In the genomic region with DNA sequence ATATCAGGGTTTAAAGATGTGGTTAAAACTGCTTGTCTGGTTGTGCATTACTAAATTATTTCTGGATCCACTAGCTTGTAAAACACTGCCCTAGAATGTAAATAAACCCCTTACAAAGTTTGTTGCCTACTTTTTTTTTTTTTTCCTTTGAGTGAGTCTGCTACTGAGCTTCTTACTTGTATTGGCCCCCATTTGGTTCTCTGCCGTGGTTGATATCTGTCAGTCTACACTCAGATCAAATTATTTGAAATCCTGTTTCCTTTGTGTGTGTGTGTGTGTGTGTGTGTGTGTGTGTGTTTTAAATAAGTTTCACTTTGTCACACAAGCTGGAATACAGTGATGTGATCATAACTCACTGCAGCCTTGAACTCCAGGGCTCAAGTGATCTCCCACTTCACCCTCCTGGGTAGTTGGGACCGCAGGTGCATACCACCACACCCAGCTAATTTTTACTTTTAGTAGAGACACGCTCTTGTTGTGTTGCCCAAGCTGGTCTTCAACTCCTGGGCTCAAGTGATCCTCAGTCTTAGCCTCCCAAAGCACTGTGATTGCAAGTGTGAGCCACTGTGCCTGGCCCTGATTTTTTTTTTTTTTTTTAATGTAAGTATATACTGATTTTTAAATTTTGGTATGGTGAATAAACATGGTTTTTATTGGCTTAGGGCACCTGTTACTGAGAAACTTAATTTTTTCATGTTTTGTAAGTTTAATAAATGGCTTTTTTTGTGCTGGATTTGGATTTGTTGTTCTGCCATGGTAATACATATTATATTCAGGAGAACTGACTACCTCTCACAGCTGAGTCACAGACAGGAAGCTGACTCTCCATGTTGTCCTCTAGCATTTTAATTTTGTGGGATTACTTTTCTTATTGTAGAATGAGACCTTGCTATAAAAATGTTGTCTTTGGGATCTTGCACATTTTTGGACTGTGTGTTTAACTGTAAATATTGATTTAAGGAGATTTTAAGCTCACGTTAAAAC, we compare ENCODE assay signal across 1 cellular context.
A peak's percentile ranks its signal among the peaks of the same experiment; 100 is the strongest.
TF ChIP-seq lines count a peak whose summit lies in the region.

No MANE protein-coding gene starts in this region.

TF ChIP-seq in HepG2, 621 proteins besides CTCF, POLR2A, EP300 and RAD21 (continued from another document and continues in another):
- TF ChIP-seq NFAT5 (CRISPR knock-in tag; IDR thresholded peaks at IDR 0.05) = no peak
- no peak for TF ChIP-seq GABPB1 (CRISPR knock-in tag; IDR thresholded peaks at IDR 0.05)
- no peak for TF ChIP-seq THAP7 (CRISPR knock-in tag; IDR thresholded peaks at IDR 0.05)
- TF ChIP-seq ZNF746 (CRISPR knock-in tag; IDR thresholded peaks at IDR 0.05) = no peak
- 0 out of 2 replicates have a peak, but pooled peaks have one; percentile 3 for TF ChIP-seq SAP130 (CRISPR knock-in tag; IDR thresholded peaks at IDR 0.05; ENCODE audit: low read depth)
- peak; percentile 29 for TF ChIP-seq TEAD3 (CRISPR knock-in tag; optimal IDR thresholded peaks at IDR 0.05; ENCODE audit: borderline replicate concordance)
- TF ChIP-seq ZNF292 (CRISPR knock-in tag; IDR thresholded peaks at IDR 0.05; ENCODE audit: borderline replicate concordance, low read depth) = peak; percentile 41; the same call in 1 of the 2 replicates
- no peak for TF ChIP-seq SP4 (CRISPR knock-in tag; IDR thresholded peaks at IDR 0.05)
- no peak for TF ChIP-seq TRIM24 (CRISPR knock-in tag; IDR thresholded peaks at IDR 0.05)
- no peak for TF ChIP-seq ZNF335 (CRISPR knock-in tag; IDR thresholded peaks at IDR 0.05)
- no peak for TF ChIP-seq IRF9 (CRISPR knock-in tag; IDR thresholded peaks at IDR 0.05; ENCODE audit: borderline replicate concordance)
- no peak for TF ChIP-seq NKX3-1 (CRISPR knock-in tag; IDR thresholded peaks at IDR 0.05)
- no peak for TF ChIP-seq HMGXB4 (CRISPR knock-in tag; IDR thresholded peaks at IDR 0.05; ENCODE audit: borderline replicate concordance in 1 of 2, low read depth in 1 of 2)
- TF ChIP-seq RXRB (CRISPR knock-in tag; IDR thresholded peaks at IDR 0.05; ENCODE audit: borderline replicate concordance) = no peak
- TF ChIP-seq BATF2 (CRISPR knock-in tag; IDR thresholded peaks at IDR 0.05) = no peak
- TF ChIP-seq ZNF251 (CRISPR knock-in tag; IDR thresholded peaks at IDR 0.05) = no peak
- TF ChIP-seq ZBTB37 (CRISPR knock-in tag; IDR thresholded peaks at IDR 0.05) = no peak
- TF ChIP-seq, protein P1, sequence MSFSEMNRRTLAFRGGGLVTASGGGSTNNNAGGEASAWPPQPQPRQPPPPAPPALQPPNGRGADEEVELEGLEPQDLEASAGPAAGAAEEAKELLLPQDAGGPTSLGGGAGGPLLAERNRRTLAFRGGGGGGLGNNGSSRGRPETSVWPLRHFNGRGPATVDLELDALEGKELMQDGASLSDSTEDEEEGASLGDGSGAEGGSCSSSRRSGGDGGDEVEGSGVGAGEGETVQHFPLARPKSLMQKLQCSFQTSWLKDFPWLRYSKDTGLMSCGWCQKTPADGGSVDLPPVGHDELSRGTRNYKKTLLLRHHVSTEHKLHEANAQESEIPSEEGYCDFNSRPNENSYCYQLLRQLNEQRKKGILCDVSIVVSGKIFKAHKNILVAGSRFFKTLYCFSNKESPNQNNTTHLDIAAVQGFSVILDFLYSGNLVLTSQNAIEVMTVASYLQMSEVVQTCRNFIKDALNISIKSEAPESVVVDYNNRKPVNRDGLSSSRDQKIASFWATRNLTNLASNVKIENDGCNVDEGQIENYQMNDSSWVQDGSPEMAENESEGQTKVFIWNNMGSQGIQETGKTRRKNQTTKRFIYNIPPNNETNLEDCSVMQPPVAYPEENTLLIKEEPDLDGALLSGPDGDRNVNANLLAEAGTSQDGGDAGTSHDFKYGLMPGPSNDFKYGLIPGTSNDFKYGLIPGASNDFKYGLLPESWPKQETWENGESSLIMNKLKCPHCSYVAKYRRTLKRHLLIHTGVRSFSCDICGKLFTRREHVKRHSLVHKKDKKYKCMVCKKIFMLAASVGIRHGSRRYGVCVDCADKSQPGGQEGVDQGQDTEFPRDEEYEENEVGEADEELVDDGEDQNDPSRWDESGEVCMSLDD (CRISPR knock-in tag; IDR thresholded peaks at IDR 0.05; ENCODE audit: borderline replicate concordance) = no peak
- TF ChIP-seq ZNF337 (CRISPR knock-in tag; IDR thresholded peaks at IDR 0.05; ENCODE audit: borderline replicate concordance, low read depth) = 0 out of 2 replicates have a peak, but pooled peaks have one; percentile 40
- no peak for TF ChIP-seq SRSF9 (IDR thresholded peaks at IDR 0.05; ENCODE audit: borderline replicate concordance, insufficient read depth, low read depth, low read length, poor library complexity, severe bottlenecking)
- TF ChIP-seq POGK (CRISPR knock-in tag; conservative IDR thresholded peaks at IDR 0.05) = no peak
- TF ChIP-seq ZNF629 (CRISPR knock-in tag; conservative IDR thresholded peaks at IDR 0.05) = no peak
- no peak for TF ChIP-seq ZNF780A (CRISPR knock-in tag; IDR thresholded peaks at IDR 0.05)
- TF ChIP-seq IRF2 (CRISPR knock-in tag; IDR thresholded peaks at IDR 0.05) = 0 out of 2 replicates have a peak, but pooled peaks have one; percentile 28
- no peak for TF ChIP-seq FOXM1 (CRISPR knock-in tag; IDR thresholded peaks at IDR 0.05)
- no peak for TF ChIP-seq RFXANK (CRISPR knock-in tag; IDR thresholded peaks at IDR 0.05)
- TF ChIP-seq ZNF891 (CRISPR knock-in tag; IDR thresholded peaks at IDR 0.05) = no peak
- TF ChIP-seq ZNF180 (CRISPR knock-in tag; IDR thresholded peaks at IDR 0.05; ENCODE audit: borderline replicate concordance, low read depth) = no peak
- TF ChIP-seq SALL1 (CRISPR knock-in tag; IDR thresholded peaks at IDR 0.05) = peak; percentile 52
- TF ChIP-seq, protein P2, sequence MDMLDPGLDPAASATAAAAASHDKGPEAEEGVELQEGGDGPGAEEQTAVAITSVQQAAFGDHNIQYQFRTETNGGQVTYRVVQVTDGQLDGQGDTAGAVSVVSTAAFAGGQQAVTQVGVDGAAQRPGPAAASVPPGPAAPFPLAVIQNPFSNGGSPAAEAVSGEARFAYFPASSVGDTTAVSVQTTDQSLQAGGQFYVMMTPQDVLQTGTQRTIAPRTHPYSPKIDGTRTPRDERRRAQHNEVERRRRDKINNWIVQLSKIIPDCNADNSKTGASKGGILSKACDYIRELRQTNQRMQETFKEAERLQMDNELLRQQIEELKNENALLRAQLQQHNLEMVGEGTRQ (IDR thresholded peaks at IDR 0.05; ENCODE audit: low read depth, low read length) = no peak
- TF ChIP-seq, protein P2 (CRISPR knock-in tag; IDR thresholded peaks at IDR 0.05; ENCODE audit: borderline replicate concordance) = no peak
- TF ChIP-seq GPBP1L1 (CRISPR knock-in tag; IDR thresholded peaks at IDR 0.05) = no peak
- peak; percentile 20; the same call in 1 of the 2 replicates for TF ChIP-seq SMC3 (IDR thresholded peaks at IDR 0.05; ENCODE audit: low read length)
- TF ChIP-seq GTF3A (CRISPR knock-in tag; conservative IDR thresholded peaks at IDR 0.05) = no peak
